18 cellular contexts compared by ENCODE assay signal in the genomic region with DNA sequence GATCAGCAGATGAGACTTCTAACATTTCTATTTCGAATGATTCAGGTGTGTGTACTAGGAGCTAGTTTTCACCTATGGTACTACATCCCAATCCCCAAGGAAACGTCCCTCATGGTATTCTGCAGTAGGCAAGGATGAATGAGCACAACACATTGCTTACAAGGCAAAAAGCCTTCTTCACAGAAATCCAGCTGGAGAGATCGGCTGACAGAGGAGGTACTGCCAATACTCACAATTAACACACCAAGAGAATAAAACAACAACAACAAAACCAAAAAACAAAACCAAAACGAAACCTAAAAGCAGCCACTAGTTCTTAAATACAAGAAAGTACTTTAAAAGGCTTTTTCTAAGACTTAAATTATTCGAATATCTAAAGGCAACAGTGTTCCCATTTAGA.
A peak's percentile ranks its signal among the peaks of the same experiment; 100 is the strongest.
DNase-seq lines count a peak whose midpoint lies in the region; TF ChIP-seq lines count a peak whose summit lies in the region.
"Had no signal": no experiment of that assay in that cellular context is flagged by ENCODE, and none has a peak within 500 bp of the region (broad histone marks: within the 10 kb centered on the region; RNA-seq: fewer than 3 reads in every experiment).

No MANE protein-coding gene starts in this region.

- no peak overlapping the region for H2BK120ac ChIP-seq in H9 (ENCODE audit: low read depth, low read length, poor library complexity, severe bottlenecking)
- no peak overlapping the region for H2BK120ac ChIP-seq in trophoblast cell (ENCODE audit: insufficient read depth, low read length, poor library complexity)

- H3K4me3 ChIP-seq in CD4-positive, alpha-beta memory T cell (ENCODE audit: low read length in 2 of 2): no peak overlapping the region
- peak overlapping the region in 14 of 59 donors; percentile 2 to 44 (median 21) for H3K4me3 ChIP-seq in dorsolateral prefrontal cortex
- H3K4me3 ChIP-seq in trophoblast cell (ENCODE audit: low read depth, low read length): no peak overlapping the region

- H2BK20ac ChIP-seq in H9 (ENCODE audit: low read depth, low read length, poor library complexity, severe bottlenecking): no peak overlapping the region

- no peak overlapping the region for H4K91ac ChIP-seq in H9 (ENCODE audit: insufficient read length, low read depth, low read length)
- no peak overlapping the region for H4K91ac ChIP-seq in trophoblast cell (ENCODE audit: low read depth, low read length)

- H2BK12ac ChIP-seq in H9 (ENCODE audit: insufficient read length, low read depth, low read length) (no peak overlapping the region), trophoblast cell (ENCODE audit: low read length) (no peak overlapping the region)

- H2AFZ ChIP-seq in H9 (ENCODE audit: low read length): no peak overlapping the region
- no peak overlapping the region for H2AFZ ChIP-seq in trophoblast cell (ENCODE audit: insufficient read depth, low read length, poor library complexity)

- H3K4me2 ChIP-seq in H9 (ENCODE audit: insufficient read depth, insufficient read length, low read length): no peak overlapping the region
- no peak overlapping the region for H3K4me2 ChIP-seq in trophoblast cell (ENCODE audit: low read length)

- H3K18ac ChIP-seq in H9 (ENCODE audit: insufficient read length, low read depth, low read length): no peak overlapping the region
- H3K18ac ChIP-seq in trophoblast cell (ENCODE audit: low read length): no peak overlapping the region

- no peak overlapping the region for H4K12ac ChIP-seq in trophoblast cell (ENCODE audit: low read depth, low read length)

- H3K23me2 ChIP-seq in H9 (ENCODE audit: insufficient read length, low read depth, low read length, poor library complexity, severe bottlenecking): no peaks in the 10 kb centered on the region

- no peaks in the 10 kb centered on the region for H3K9me3 ChIP-seq in CD4-positive, alpha-beta memory T cell (ENCODE audit: control insufficient read depth in 1 of 2, low read length in 2 of 2)
- H3K9me3 ChIP-seq in H9 (ENCODE audit: control insufficient read depth, low read depth, low read length) (no peaks in the 10 kb centered on the region), trophoblast cell (ENCODE audit: insufficient read depth, low read depth, low read length) (no peaks in the 10 kb centered on the region)

- H3K79me2 ChIP-seq in H9 (ENCODE audit: insufficient read depth, low read length) (no peaks in the 10 kb centered on the region), trophoblast cell (ENCODE audit: control insufficient read depth, insufficient read depth, low read length, poor library complexity) (no peaks in the 10 kb centered on the region)

- no peak overlapping the region for H4K8ac ChIP-seq in H9 (replicated peaks; ENCODE audit: insufficient read length, low read depth, low read length)
- no peak overlapping the region for H4K8ac ChIP-seq in trophoblast cell (ENCODE audit: low read depth, low read length)

- no peaks in the 10 kb centered on the region for H3K27me3 Mint-ChIP-seq in CD4-positive, alpha-beta memory T cell
- no peaks in the 10 kb centered on the region for H3K27me3 Mint-ChIP-seq in H9 (ENCODE audit: low read depth)
- no peaks in the 10 kb centered on the region for H3K27me3 Mint-ChIP-seq in osteocyte (ENCODE audit: unreplicated experiment)
- H3K27me3 Mint-ChIP-seq: activated CD8-positive, alpha-beta memory T cell treated with anti-CD3 and anti-CD28 coated beads, Interleukin-2, amount 10 ng/mL, durations not matched to agents 7 days and 5 days; IgD-negative memory B cell had no signal

- H3K79me1 ChIP-seq in H9 (ENCODE audit: insufficient read depth, low read depth, low read length, poor library complexity, severe bottlenecking) (no peaks in the 10 kb centered on the region), trophoblast cell (ENCODE audit: low read length) (no peaks in the 10 kb centered on the region)

- no peak for DNase-seq in CD4-positive, alpha-beta memory T cell
- DNase-seq in H9: no peak
- no peak for DNase-seq in dorsolateral prefrontal cortex
- no peak for DNase-seq in osteocyte (ENCODE audit: extremely low spot score, unreplicated experiment)
- no peak for DNase-seq in NCI-H510A (lab: John Stamatoyannopoulos, UW)
- no peak for DNase-seq in cerebellar nuclear complex (lab: John Stamatoyannopoulos, UW)
- no peak for DNase-seq in trophoblast cell
- DNase-seq: activated CD4-positive, CD25-positive, alpha-beta regulatory T cell; activated CD8-positive, alpha-beta memory T cell treated with anti-CD3 and anti-CD28 coated beads, Interleukin-2, amount 10 ng/mL, durations not matched to agents 7 days and 5 days; activated naive CD4-positive, alpha-beta T cell treated with anti-CD3 and anti-CD28 coated beads, Interleukin-2, amount 50 U/mL, for 16 hours; AML-193; kidney glomerular epithelial cell; NCI-H2029 treated with DMSO at 0.1 percent for 48 hours; NCI-H526 treated with DMSO at 0.1 percent for 48 hours; Right ventricle myocardium superior; stimulated activated CD4-positive, alpha-beta T cell treated with anti-CD3 and anti-CD28 coated beads, Interleukin-2, amount 100 ng/mL, for 48 hours had no signal

- H4K5ac ChIP-seq in H9 (ENCODE audit: insufficient read length, low read depth, low read length): no peak overlapping the region

- POLR2A ChIA-PET in CD4-positive, alpha-beta memory T cell (lab: Charles Lee; ENCODE audit: partially characterized antibody): no interaction called here

- H3K4me3 Mint-ChIP-seq in CD4-positive, alpha-beta memory T cell: no peak overlapping the region
- H3K4me3 Mint-ChIP-seq in H9 (no peak overlapping the region), osteocyte (ENCODE audit: unreplicated experiment) (no peak overlapping the region)
- H3K4me3 Mint-ChIP-seq: activated CD8-positive, alpha-beta memory T cell treated with anti-CD3 and anti-CD28 coated beads, Interleukin-2, amount 10 ng/mL, durations not matched to agents 7 days and 5 days; IgD-negative memory B cell; T-helper 1 cell treated with Interleukin-12 subunit alpha and Interleukin-12 subunit beta and Interleukin-4 antibody, amounts not matched to agents 30 μg/mL and 1 μg/mL, for 36 hours had no signal

- H2AK5ac ChIP-seq in H9 (ENCODE audit: insufficient read length, low read length) (no peak overlapping the region), trophoblast cell (ENCODE audit: low read length) (no peak overlapping the region)

- intact Hi-C loops in CD4-positive, alpha-beta memory T cell (cut with micrococcal nuclease): no loop called here
- intact Hi-C loops in dorsolateral prefrontal cortex (cut with DNase I): no loop called here

- TF ChIP-seq CTCF in H9 (conservative IDR thresholded peaks at IDR 0.05): no peak
- no peak for TF ChIP-seq CTCF in dorsolateral prefrontal cortex (IDR thresholded peaks at IDR 0.05 in 54 of 56, conservative IDR thresholded peaks at IDR 0.05 in 2 of 56; ENCODE audit: low read depth in 1 of 56, partially characterized antibody in 56 of 56)
- no peak for TF ChIP-seq CTCF in osteocyte (IDR thresholded peaks at IDR 0.05)

- H3K27ac Mint-ChIP-seq in CD4-positive, alpha-beta memory T cell: peak overlapping the region in 4 of 7 donors; percentile 9 to 73 (median 44)
- H3K27ac Mint-ChIP-seq in H9 (peak overlapping the region in 2 of 3 experiments; percentile 3 to 71; a peak in 3 of 7 replicates), osteocyte (ENCODE audit: unreplicated experiment) (peak overlapping the region; percentile 2)
- H3K27ac Mint-ChIP-seq: activated CD8-positive, alpha-beta memory T cell treated with anti-CD3 and anti-CD28 coated beads, Interleukin-2, amount 10 ng/mL, durations not matched to agents 7 days and 5 days; IgD-negative memory B cell; T-helper 1 cell treated with Interleukin-12 subunit alpha and Interleukin-12 subunit beta and Interleukin-4 antibody, amounts not matched to agents 30 μg/mL and 1 μg/mL, for 36 hours had no signal

- no peaks in the 10 kb centered on the region for H4K20me1 ChIP-seq in H9 (ENCODE audit: control insufficient read depth, insufficient read depth, insufficient read length)

- peaks cover 54 to 72% of the 10 kb centered on the region in 2 donors for H3K36me3 Mint-ChIP-seq in CD4-positive, alpha-beta memory T cell
- H3K36me3 Mint-ChIP-seq in H9 (ENCODE audit: insufficient read depth in 1 of 3, low read depth in 3 of 3): peaks cover 9 to 58% (median 40%) of the 10 kb centered on the region in 3 experiments; a peak in 6 of 7 replicates
- peaks cover 54% of the 10 kb centered on the region for H3K36me3 Mint-ChIP-seq in osteocyte (ENCODE audit: unreplicated experiment)

- H3K27me3 ChIP-seq in CD4-positive, alpha-beta memory T cell (ENCODE audit: insufficient read depth, low read length): no peaks in the 10 kb centered on the region
- H3K27me3 ChIP-seq in H9 (ENCODE audit: insufficient read depth, low read length) (no peaks in the 10 kb centered on the region), dorsolateral prefrontal cortex (no peaks in the 10 kb centered on the region), trophoblast cell (ENCODE audit: insufficient read depth, low read length) (no peaks in the 10 kb centered on the region)

- no peak overlapping the region for H3T11ph ChIP-seq in H9 (ENCODE audit: low read length)

- H3K9ac ChIP-seq in H9 (ENCODE audit: extremely low read depth, insufficient read length, low read length) (no peak overlapping the region), trophoblast cell (ENCODE audit: low read length) (no peak overlapping the region)

- H3K23ac ChIP-seq in H9 (ENCODE audit: insufficient read length, low read depth, low read length) (no peak overlapping the region), trophoblast cell (ENCODE audit: low read length) (no peak overlapping the region)

- H3K4me1 ChIP-seq in CD4-positive, alpha-beta memory T cell (ENCODE audit: insufficient read depth, low read length): no peaks in the 10 kb centered on the region
- no peaks in the 10 kb centered on the region for H3K4me1 ChIP-seq in H9 (ENCODE audit: insufficient read depth, low read length)
- H3K4me1 ChIP-seq in trophoblast cell (ENCODE audit: control insufficient read depth in 1 of 2, insufficient read depth in 2 of 2, low read length in 2 of 2): peaks cover 0 to 2% of the 10 kb centered on the region in 2 experiments

- WGBS in H9 (ENCODE audit: extremely low coverage, insufficient read length, low lambda C conversion rate): no CpG with 5 or more reads among the region's 5 CpGs
- WGBS in trophoblast cell (ENCODE audit: extremely low coverage, insufficient coverage, insufficient read length): no CpG with 5 or more reads among the region's 5 CpGs

- no peak overlapping the region for H3K56ac ChIP-seq in H9 (ENCODE audit: insufficient read length, low read depth, low read length)

- H3K4me1 Mint-ChIP-seq in CD4-positive, alpha-beta memory T cell: peaks cover 12 to 24% (median 20%) of the 10 kb centered on the region in 4 donors
- H3K4me1 Mint-ChIP-seq in H9: peaks cover 5 to 6% of the 10 kb centered on the region in 2 experiments; a peak in 3 of 4 replicates
- peaks cover 16% of the 10 kb centered on the region for H3K4me1 Mint-ChIP-seq in osteocyte (ENCODE audit: unreplicated experiment)

- H3K4ac ChIP-seq in H9 (ENCODE audit: low read depth, low read length): no peak overlapping the region
- H3K4ac ChIP-seq in trophoblast cell (ENCODE audit: low read depth, low read length): no peak overlapping the region

- H2BK5ac ChIP-seq in H9 (ENCODE audit: insufficient read length, low read length) (no peak overlapping the region), trophoblast cell (ENCODE audit: low read depth, low read length, poor library complexity) (no peak overlapping the region)

- CTCF ChIA-PET in CD4-positive, alpha-beta memory T cell (lab: Charles Lee; ENCODE audit: partially characterized antibody): no interaction called here

- H3K36me3 ChIP-seq in CD4-positive, alpha-beta memory T cell (ENCODE audit: insufficient read depth, low read length): peaks cover 55% of the 10 kb centered on the region
- H3K36me3 ChIP-seq in trophoblast cell (ENCODE audit: control insufficient read depth in 1 of 2, insufficient read depth in 2 of 2, low read length in 2 of 2): peaks cover 19 to 32% of the 10 kb centered on the region in 2 experiments

- no peak overlapping the region for H3K14ac ChIP-seq in H9 (ENCODE audit: insufficient read depth, low read length)
- no peak overlapping the region for H3K14ac ChIP-seq in trophoblast cell (ENCODE audit: low read length)

- no peaks in the 10 kb centered on the region for H3K9me3 Mint-ChIP-seq in CD4-positive, alpha-beta memory T cell
- no peaks in the 10 kb centered on the region for H3K9me3 Mint-ChIP-seq in H9
- H3K9me3 Mint-ChIP-seq in osteocyte (ENCODE audit: unreplicated experiment): no peaks in the 10 kb centered on the region
- H3K9me3 Mint-ChIP-seq: IgD-negative memory B cell; T-helper 1 cell treated with Interleukin-12 subunit alpha and Interleukin-12 subunit beta and Interleukin-4 antibody, amounts not matched to agents 30 μg/mL and 1 μg/mL, for 36 hours had no signal

- no peak overlapping the region for H2BK15ac ChIP-seq in H9 (ENCODE audit: low read depth, low read length)

- no peak overlapping the region for H3K27ac ChIP-seq in CD4-positive, alpha-beta memory T cell (ENCODE audit: low read depth, low read length)
- H3K27ac ChIP-seq in H9 (ENCODE audit: insufficient read length, low read depth, low read length) (no peak overlapping the region), dorsolateral prefrontal cortex (peak overlapping the region in 58 of 59 donors; percentile 25 to 90 (median 79)), trophoblast cell (ENCODE audit: low read depth, low read length) (no peak overlapping the region)

Comparison
In these comparisons a context has a peak if more than half of its experiments do, and no peak if none do; other contexts are left out.
1. H3K27ac ChIP-seq: peak in dorsolateral prefrontal cortex (58 of 59); none in CD4-positive, alpha-beta memory T cell (single experiment), H9 (single experiment) and trophoblast cell (single experiment).
2. Peak in every context shown above with its lines, with median percentiles within 50 percentile points of each other: H3K27ac Mint-ChIP-seq.